ENCODE assay signal across 1 cellular context in genomic region chrX:134631404-134632346, GRCh38.
TF ChIP-seq lines count a peak whose summit lies in the region.

No MANE protein-coding gene starts in this region.

TF ChIP-seq in GM12878, 131 proteins besides CTCF, POLR2A, EP300 and RAD21:
- no peak for TF ChIP-seq PBX3 (IDR thresholded peaks at IDR 0.05; ENCODE audit: insufficient replicate concordance, low read depth, low read length)
- TF ChIP-seq BHLHE40 (IDR thresholded peaks at IDR 0.05; ENCODE audit: borderline replicate concordance in 1 of 2, low read depth in 2 of 2, low read length in 1 of 2), result no peak
- TF ChIP-seq JUND (IDR thresholded peaks at IDR 0.05; ENCODE audit: low read depth, low read length), result no peak
- TF ChIP-seq USF1 (IDR thresholded peaks at IDR 0.05; ENCODE audit: borderline replicate concordance, extremely low read length, insufficient read depth, low read depth, low read length), result no peak
- TF ChIP-seq HCFC1 (IDR thresholded peaks at IDR 0.05; ENCODE audit: low read length), result no peak
- no peak for TF ChIP-seq EED (IDR thresholded peaks at IDR 0.05; ENCODE audit: low read depth)
- TF ChIP-seq STAT3 (IDR thresholded peaks at IDR 0.05; ENCODE audit: low read depth, low read length), result no peak
- no peak for TF ChIP-seq SUPT20H (IDR thresholded peaks at IDR 0.05; ENCODE audit: borderline replicate concordance, control insufficient read depth, low read depth, low read length)
- TF ChIP-seq PAX8 (IDR thresholded peaks at IDR 0.05), result no peak
- TF ChIP-seq ATF7 (IDR thresholded peaks at IDR 0.05; ENCODE audit: low read depth), result no peak
- TF ChIP-seq ZSCAN29 (IDR thresholded peaks at IDR 0.05), result no peak
